7 cellular contexts compared by ENCODE assay signal in genomic region chr20:3172933-3173581, GRCh38. TPM values are rescaled to one million over a fixed set of nuclear protein-coding genes. Genes with fewer than 3 reads are reported as not detected.
DNase-seq lines count a peak whose midpoint lies in the region; ATAC-seq and TF ChIP-seq lines count a peak whose summit lies in the region.

LZTS3 (minus strand) TSS chr20:3173549; CDS start chr20:3167163, 6,386 bp downstream.

- ATAC-seq in GM18505 (IDR thresholded peaks at IDR 0.05; ENCODE audit: unreplicated experiment) (peak; percentile 56), HG02678 (IDR thresholded peaks at IDR 0.05; ENCODE audit: unreplicated experiment) (peak; percentile 38), activated B cell treated with CpG ODN at 0.5 μM for 24 hours (ENCODE audit: low read depth) (peak; percentile 73)

- no peaks in the 10 kb centered on the region for H3K9me3 Mint-ChIP-seq in activated B cell treated with CpG ODN at 0.5 μM for 24 hours

- intact Hi-C loops in activated B cell treated with CpG ODN at 0.5 μM for 24 hours (cut with micrococcal nuclease): loop anchor here (1.0 to 10.0 kb wide), 4 partner anchors 14 to 300 kb away; partner anchors contain the start of genes DDRGK1, DNAAF9, FASTKD5 and PTPRA

- H3K4me3 Mint-ChIP-seq in activated B cell treated with CpG ODN at 0.5 μM for 24 hours: peak within 1 kb of the TSS; percentile 82

- peak within 1 kb of the TSS; percentile 95 for H3K27ac ChIP-seq in caudate nucleus (ENCODE audit: low read depth, low read length)

- DNase-seq in NCI-H146 (lab: John Stamatoyannopoulos, UW) (peak; percentile 79), activated B cell treated with CpG ODN at 0.5 μM for 24 hours (peak; percentile 73), caudate nucleus (lab: John Stamatoyannopoulos, UW) (peak in 50 of 61 donors; percentile 35 to 94 (median 70)), left kidney (ENCODE audit: low read depth, low spot score) (peak; percentile 89)
- peak; percentile 74 to 81 for DNase-seq in stimulated activated CD4-positive, alpha-beta T cell treated with anti-CD3 and anti-CD28 coated beads, Interleukin-2, amount 100 ng/mL, for 24 hours

- peaks cover 2% of the 10 kb centered on the region for H3K36me3 Mint-ChIP-seq in activated B cell treated with CpG ODN at 0.5 μM for 24 hours (ENCODE audit: low read depth)

- no peak within 1 kb of the TSS for H3K27ac Mint-ChIP-seq in activated B cell treated with CpG ODN at 0.5 μM for 24 hours

- POLR2A ChIA-PET in activated B cell treated with CpG ODN at 0.5 μM for 24 hours (lab: Charles Lee): interaction anchor here (0.7 kb wide), 2 partner anchors 1048 to 1373 kb away, joined by 4 to 6 read pairs; no protein-coding TSS in a partner anchor

- no peak for TF ChIP-seq CTCF in activated B cell treated with CpG ODN at 0.5 μM for 24 hours (IDR thresholded peaks at IDR 0.05)

- peaks cover 21% of the 10 kb centered on the region for H3K4me1 Mint-ChIP-seq in activated B cell treated with CpG ODN at 0.5 μM for 24 hours

- CTCF ChIA-PET in activated B cell treated with CpG ODN at 0.5 μM for 24 hours (lab: Charles Lee): no interaction called here

- peaks cover 35% of the 10 kb centered on the region for H3K27me3 Mint-ChIP-seq in activated B cell treated with CpG ODN at 0.5 μM for 24 hours

- no peak for TF ChIP-seq POLR2A in GM18505 (IDR thresholded peaks at IDR 0.05; ENCODE audit: borderline replicate concordance, extremely low read depth, insufficient read depth, insufficient read length)

RNA-seq across cellular contexts. Expression of gene LZTS3, which starts in this region (rescaled TPM):
- 0.64 and 0.84 TPM in 2 replicates for total RNA-seq in activated B cell treated with CpG ODN at 0.5 μM for 24 hours

Comparison
In these comparisons a context has a peak if more than half of its experiments do, and no peak if none do; other contexts are left out.
1. Peak in every context shown above with its lines: DNase-seq, ATAC-seq and H3K27ac ChIP-seq.
2. Peak in DNase-seq and ATAC-seq in activated B cell treated with CpG ODN at 0.5 μM for 24 hours; RNA of the gene not detected or under 1 TPM.